8 cellular contexts compared by ENCODE assay signal in genomic region chr11:121023848-121024751, GRCh38. TPM values are rescaled to one million over a fixed set of nuclear protein-coding genes. Genes with fewer than 3 reads are reported as not detected.
DNase-seq lines count a peak whose midpoint lies in the region; ATAC-seq and TF ChIP-seq lines count a peak whose summit lies in the region.

A gene with protein sequence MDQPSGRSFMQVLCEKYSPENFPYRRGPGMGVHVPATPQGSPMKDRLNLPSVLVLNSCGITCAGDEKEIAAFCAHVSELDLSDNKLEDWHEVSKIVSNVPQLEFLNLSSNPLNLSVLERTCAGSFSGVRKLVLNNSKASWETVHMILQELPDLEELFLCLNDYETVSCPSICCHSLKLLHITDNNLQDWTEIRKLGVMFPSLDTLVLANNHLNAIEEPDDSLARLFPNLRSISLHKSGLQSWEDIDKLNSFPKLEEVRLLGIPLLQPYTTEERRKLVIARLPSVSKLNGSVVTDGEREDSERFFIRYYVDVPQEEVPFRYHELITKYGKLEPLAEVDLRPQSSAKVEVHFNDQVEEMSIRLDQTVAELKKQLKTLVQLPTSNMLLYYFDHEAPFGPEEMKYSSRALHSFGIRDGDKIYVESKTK (plus strand): TSS chr11:121024102. CDS start chr11:121045691, 21,589 bp downstream.

- DNase-seq in NCI-H774 (lab: John Stamatoyannopoulos, UW) = peak; percentile 91
- peak; percentile 81 for DNase-seq in activated CD8-positive, alpha-beta T cell treated with anti-CD3 and anti-CD28 coated beads, Interleukin-2, amount 10 ng/mL, durations not matched to agents 7 days and 5 days
- peak; percentile 60 for DNase-seq in effector CD8-positive, alpha-beta T cell (lab: John Stamatoyannopoulos, UW)
- DNase-seq in memory B cell (ENCODE audit: low spot score in 2 of 2) = peak; percentile 72 to 78
- peak; percentile 51 for DNase-seq in stimulated activated CD8-positive, alpha-beta memory T cell treated with anti-CD3 and anti-CD28 coated beads, Interleukin-12 subunit alpha, Interleukin-12 subunit beta, amount 100 ng/mL, for 24 hours (ENCODE audit: extremely low read depth)

- H3K27me3 Mint-ChIP-seq in activated CD8-positive, alpha-beta T cell treated with anti-CD3 and anti-CD28 coated beads, Interleukin-2, amount 10 ng/mL, durations not matched to agents 7 days and 5 days (ENCODE audit: low read depth) = peaks cover 6% of the 10 kb centered on the region
- peaks cover 8% of the 10 kb centered on the region for H3K27me3 Mint-ChIP-seq in memory B cell

- CTCF ChIA-PET in activated CD8-positive, alpha-beta T cell treated with anti-CD3 and anti-CD28 coated beads, Interleukin-2, amount 10 ng/mL, durations not matched to agents 7 days and 5 days (lab: Charles Lee) = interaction anchor here (1.3 to 1.9 kb wide), 2 partner anchors 10 to 13 kb away, joined by 4 to 6 read pairs; no protein-coding TSS in a partner anchor

- peak within 1 kb of the TSS; percentile 90 for H3K27ac ChIP-seq in C4-2B

- H3K4me3 Mint-ChIP-seq in activated CD8-positive, alpha-beta T cell treated with anti-CD3 and anti-CD28 coated beads, Interleukin-2, amount 10 ng/mL, durations not matched to agents 7 days and 5 days = peak within 1 kb of the TSS; percentile 77
- H3K4me3 Mint-ChIP-seq in memory B cell = peak within 1 kb of the TSS; percentile 96

- no peaks in the 10 kb centered on the region for H3K36me3 Mint-ChIP-seq in activated CD8-positive, alpha-beta T cell treated with anti-CD3 and anti-CD28 coated beads, Interleukin-2, amount 10 ng/mL, durations not matched to agents 7 days and 5 days (ENCODE audit: low read depth)
- H3K36me3 Mint-ChIP-seq in memory B cell = peaks cover 2% of the 10 kb centered on the region

- peaks cover 13% of the 10 kb centered on the region for H3K4me1 Mint-ChIP-seq in activated CD8-positive, alpha-beta T cell treated with anti-CD3 and anti-CD28 coated beads, Interleukin-2, amount 10 ng/mL, durations not matched to agents 7 days and 5 days (ENCODE audit: low read depth)
- H3K4me1 Mint-ChIP-seq in memory B cell = peaks cover 28% of the 10 kb centered on the region

- POLR2A ChIA-PET in activated CD8-positive, alpha-beta T cell treated with anti-CD3 and anti-CD28 coated beads, Interleukin-2, amount 10 ng/mL, durations not matched to agents 7 days and 5 days (lab: Charles Lee) = interaction anchor here (0.7 to 1.0 kb wide), 2 partner anchors 24 to 714 kb away, joined by 3 read pairs; no protein-coding TSS in a partner anchor

- peak; percentile 97 for ATAC-seq in GM19328 (IDR thresholded peaks at IDR 0.05; ENCODE audit: unreplicated experiment)
- peak; percentile 83 for ATAC-seq in HG03520 (IDR thresholded peaks at IDR 0.05; ENCODE audit: unreplicated experiment)
- peak; percentile 84 for ATAC-seq in activated CD8-positive, alpha-beta T cell treated with anti-CD3 and anti-CD28 coated beads, Interleukin-2, amount 10 ng/mL, durations not matched to agents 7 days and 5 days
- ATAC-seq in memory B cell (ENCODE audit: low read depth) = peak; percentile 91

- peak within 1 kb of the TSS; percentile 75 for H3K27ac Mint-ChIP-seq in activated CD8-positive, alpha-beta T cell treated with anti-CD3 and anti-CD28 coated beads, Interleukin-2, amount 10 ng/mL, durations not matched to agents 7 days and 5 days
- H3K27ac Mint-ChIP-seq in memory B cell = peak within 1 kb of the TSS; percentile 92

- TF ChIP-seq CTCF in C4-2B (conservative IDR thresholded peaks at IDR 0.05) = no peak

- no peaks in the 10 kb centered on the region for H3K9me3 Mint-ChIP-seq in activated CD8-positive, alpha-beta T cell treated with anti-CD3 and anti-CD28 coated beads, Interleukin-2, amount 10 ng/mL, durations not matched to agents 7 days and 5 days (ENCODE audit: insufficient read depth)
- H3K9me3 Mint-ChIP-seq in memory B cell = no peaks in the 10 kb centered on the region

RNA-seq across cellular contexts. Expression of the gene that starts here (rescaled TPM):
- 10 to 100 TPM; 10.1 to 10.6 TPM for total RNA-seq in activated CD8-positive, alpha-beta T cell treated with anti-CD3 and anti-CD28 coated beads, Interleukin-2, amount 10 ng/mL, durations not matched to agents 7 days and 5 days

Comparison
In these comparisons a context has a peak if more than half of its experiments do, and no peak if none do; other contexts are left out.
1. Peak in every context shown above with its lines: DNase-seq, ATAC-seq and H3K27ac ChIP-seq.